In the genomic region with DNA sequence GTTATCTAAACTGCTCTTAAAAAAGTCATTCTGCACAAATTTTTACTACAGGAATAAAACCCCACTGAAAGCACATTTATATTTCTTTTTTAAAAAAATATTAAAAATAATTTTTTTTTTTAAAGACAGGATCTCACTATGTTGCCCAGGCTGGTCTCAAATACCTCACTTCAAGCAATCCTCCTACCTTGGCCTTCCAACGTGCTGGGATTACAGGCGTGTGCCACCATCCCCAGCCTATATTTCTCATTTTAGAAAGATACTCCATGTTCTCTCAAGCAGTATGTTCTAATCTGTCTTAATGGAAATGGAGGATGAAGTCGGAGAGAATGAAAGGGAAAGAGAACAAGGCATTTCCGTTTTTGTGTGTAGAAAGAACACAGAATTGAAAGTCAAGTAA, we compare ENCODE assay signal across 23 cellular contexts.
"Had no signal": no experiment of that assay in that cellular context is flagged by ENCODE, and none has a peak within 500 bp of the region (broad histone marks: within the 10 kb centered on the region; RNA-seq: fewer than 3 reads in every experiment).

No MANE protein-coding gene starts in this region.

- H3K27ac ChIP-seq: ascending aorta, body of pancreas, PC-9 had no signal

- H3K4me2 ChIP-seq: PC-9 had no signal

- H3K36me3 ChIP-seq: ascending aorta had no signal

- H3K27me3 ChIP-seq: ascending aorta, body of pancreas, MG63 had no signal

- H3K27ac Mint-ChIP-seq: activated B cell treated with CpG ODN at 0.5 μM for 24 hours; activated CD4-positive, alpha-beta T cell treated with anti-CD3 and anti-CD28 coated beads, Interleukin-2, amount 10 ng/mL, durations not matched to agents 24 days and 14 days; activated T-helper 2 cell treated with anti-CD3 and anti-CD28 coated beads, Interferon-gamma antibody, Interleukin-2, Interleukin-4, amounts not matched to agents 10 μg/mL and 5 μg/mL and 100 μg/mL, durations not matched to agents 14 hours and 24 hours and 36 hours had no signal

- ATAC-seq: activated naive CD4-positive, alpha-beta T cell treated with anti-CD3 and anti-CD28 coated beads, Interleukin-2, amount 50 U/mL, for 72 hours; activated naive CD8-positive, alpha-beta T cell treated with anti-CD3 and anti-CD28 coated beads, Interleukin-2, amount 50 U/mL, for 24 hours; activated T-cell treated with anti-CD3 and anti-CD28 coated beads, Interleukin-2, amount 50 U/mL, for 72 hours; body of pancreas; T-helper 17 cell had no signal

- H3K27me3 Mint-ChIP-seq: activated B cell treated with CpG ODN at 0.5 μM for 24 hours; activated CD4-positive, alpha-beta T cell treated with anti-CD3 and anti-CD28 coated beads, Interleukin-2, amount 10 ng/mL, durations not matched to agents 24 days and 14 days; activated naive CD8-positive, alpha-beta T cell treated with anti-CD3 and anti-CD28 coated beads, Interleukin-2, amount 50 U/mL, for 24 hours; T-helper 17 cell had no signal

- H2AFZ ChIP-seq: PC-9 had no signal

- H3K4me3 ChIP-seq: ascending aorta, body of pancreas, MG63, PC-9 had no signal

- DNase-seq: activated B cell treated with CpG ODN at 0.5 μM for 24 hours; activated CD4-positive, alpha-beta T cell treated with anti-CD3 and anti-CD28 coated beads for 1 hour; activated CD4-positive, alpha-beta T cell treated with anti-CD3 and anti-CD28 coated beads, Interleukin-2, amount 10 ng/mL, durations not matched to agents 24 days and 14 days; activated CD4-positive, alpha-beta T cell treated with anti-CD3 and anti-CD28 coated beads, Interleukin-2, amount 50 U/mL, for 48 hours; activated CD8-positive, alpha-beta memory T cell treated with anti-CD3 and anti-CD28 coated beads for 24 hours; activated naive CD8-positive, alpha-beta T cell treated with anti-CD3 and anti-CD28 coated beads, Interleukin-2, amount 50 U/mL, for 24 hours; activated T-cell treated with anti-CD3 and anti-CD28 coated beads, Interleukin-2, amount 50 U/mL, for 72 hours; amniotic stem cell; body of pancreas; central memory CD4-positive, alpha-beta T cell; MG63; NCI-H1105; NCI-H1436; NCI-H1694 treated with DMSO at 0.1 percent for 48 hours; NCI-H2029 treated with DMSO at 0.1 percent for 48 hours; NCI-H510A treated with DMSO at 0.1 percent for 48 hours; PC-9; SIG-M5; T-helper 17 cell; T-helper 9 cell had no signal

- H3K9me3 Mint-ChIP-seq: activated B cell treated with CpG ODN at 0.5 μM for 24 hours; activated CD4-positive, alpha-beta T cell treated with anti-CD3 and anti-CD28 coated beads, Interleukin-2, amount 10 ng/mL, durations not matched to agents 24 days and 14 days; activated T-helper 2 cell treated with anti-CD3 and anti-CD28 coated beads, Interferon-gamma antibody, Interleukin-2, Interleukin-4, amounts not matched to agents 10 μg/mL and 5 μg/mL and 100 μg/mL, durations not matched to agents 14 hours and 24 hours and 36 hours had no signal

- H3K9me3 ChIP-seq: ascending aorta, body of pancreas, MG63 had no signal

- H3K4me3 Mint-ChIP-seq: activated B cell treated with CpG ODN at 0.5 μM for 24 hours; activated CD4-positive, alpha-beta T cell treated with anti-CD3 and anti-CD28 coated beads, Interleukin-2, amount 10 ng/mL, durations not matched to agents 24 days and 14 days; activated naive CD8-positive, alpha-beta T cell treated with anti-CD3 and anti-CD28 coated beads, Interleukin-2, amount 50 U/mL, for 24 hours; T-helper 17 cell had no signal
